Comparison of ENCODE assay signal across 23 cellular contexts in the genomic region with DNA sequence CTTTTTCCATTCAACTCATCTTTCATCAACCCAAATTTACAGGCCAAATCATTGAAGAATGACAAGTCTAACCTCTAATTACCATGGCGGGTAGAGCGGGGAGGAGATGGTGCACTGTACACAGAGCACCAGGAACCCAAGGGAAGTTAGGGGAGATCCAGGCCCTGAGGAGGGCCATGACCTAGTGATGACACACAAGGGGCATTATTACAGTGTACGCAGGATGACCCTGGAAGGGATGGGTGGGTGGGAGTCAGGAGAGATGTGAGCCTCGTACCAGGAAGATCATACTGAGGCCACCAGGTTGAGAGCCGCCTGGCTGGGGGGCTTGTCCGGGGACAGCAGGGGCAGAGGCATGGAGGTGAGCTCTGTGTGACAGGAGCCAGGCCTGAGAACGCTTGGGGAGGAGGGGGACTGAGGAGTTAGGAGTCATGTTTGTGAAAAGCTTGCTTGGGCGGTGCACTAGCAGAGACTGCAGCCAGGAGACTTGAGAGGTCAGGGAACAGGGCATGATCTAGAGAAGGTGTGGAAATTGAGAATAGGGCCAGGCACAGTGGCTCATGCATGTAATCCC.
A peak's percentile ranks its signal among the peaks of the same experiment; 100 is the strongest.
DNase-seq lines count a peak whose midpoint lies in the region; ATAC-seq and TF ChIP-seq lines count a peak whose summit lies in the region.
"Had no signal": no experiment of that assay in that cellular context is flagged by ENCODE, and none has a peak within 500 bp of the region (broad histone marks: within the 10 kb centered on the region; RNA-seq: fewer than 3 reads in every experiment).

No MANE protein-coding gene starts in this region.

- 0 out of 2 replicates have a peak, but pooled peaks cover 4% of the 10 kb centered on the region for H3K9me1 ChIP-seq in IMR-90 (ENCODE audit: insufficient read depth, low read length)

- no peaks in the 10 kb centered on the region for H3K27me3 ChIP-seq in BLaER1
- no peaks in the 10 kb centered on the region for H3K27me3 ChIP-seq in IMR-90 (ENCODE audit: control insufficient read depth, insufficient read depth, low read length)
- H3K27me3 ChIP-seq in neuronal stem cell (ENCODE audit: control insufficient read depth in 3 of 3, insufficient read depth in 3 of 3, low read depth in 1 of 3, low read length in 3 of 3): no peaks in the 10 kb centered on the region
- no peaks in the 10 kb centered on the region for H3K27me3 ChIP-seq in brain microvascular endothelial cell (replicated peaks)
- H3K27me3 ChIP-seq: BE2C had no signal

- 87% methylated on average over 5 of the region's 8 CpGs; no CpG with 5 or more reads in 1 of the 2 experiments for WGBS in IMR-90 (ENCODE audit: extremely low coverage in 2 of 2, insufficient read length in 1 of 2), 2 experiments
- WGBS in neuronal stem cell (ENCODE audit: extremely low coverage in 2 of 2, insufficient read length in 2 of 2, insufficient replicate concordance in 1 of 2), 2 donors: no CpG with 5 or more reads among the region's 8 CpGs

- no peak overlapping the region for H2BK15ac ChIP-seq in IMR-90 (ENCODE audit: low read depth, low read length)
- H2BK15ac ChIP-seq in neuronal stem cell (ENCODE audit: low read length): no peak overlapping the region

- in situ Hi-C loops in IMR-90 (cut with MboI; ENCODE audit: low sequenced_read_pairs) (loop anchor here (25.0 kb wide), 1 partner anchor 1540 kb away; no protein-coding TSS in a partner anchor), brain microvascular endothelial cell (cut with HindIII; ENCODE audit: low pct_ligation_motif_present, low sequenced_read_pairs) (no loop called here), GM13976 (cut with MboI; ENCODE audit: low sequenced_read_pairs, unreplicated experiment) (no loop called here)

- intact Hi-C loops in IMR-90 (cut with micrococcal nuclease): loop anchor here (10.0 kb wide), 1 partner anchor 318 kb away; no protein-coding TSS in a partner anchor

- no peak overlapping the region for H3K4me3 ChIP-seq in BLaER1
- H3K4me3 ChIP-seq in IMR-90 (ENCODE audit: insufficient read depth, low read depth, low read length): no peak overlapping the region
- H3K4me3 ChIP-seq in neuronal stem cell (ENCODE audit: low read length in 2 of 2): no peak overlapping the region
- no peak overlapping the region for H3K4me3 ChIP-seq in brain microvascular endothelial cell (ENCODE audit: low read depth, low read length)
- H3K4me3 ChIP-seq: A549, GM23248 had no signal

- H3K4me2 ChIP-seq in BLaER1: peak overlapping the region; percentile 42
- no peak overlapping the region for H3K4me2 ChIP-seq in IMR-90 (ENCODE audit: low read depth, low read length)
- no peak overlapping the region for H3K4me2 ChIP-seq in neuronal stem cell (ENCODE audit: insufficient read depth, low read length, poor library complexity, severe bottlenecking)
- H3K4me2 ChIP-seq: A549 had no signal

- H2BK12ac ChIP-seq in neuronal stem cell (ENCODE audit: low read length): no peak overlapping the region

- H3K9ac ChIP-seq in BLaER1 (no peak overlapping the region), IMR-90 (ENCODE audit: low read depth, low read length) (no peak overlapping the region), neuronal stem cell (ENCODE audit: low read depth, low read length, poor library complexity) (no peak overlapping the region)
- H3K9ac ChIP-seq: GM23248 had no signal

- no peak overlapping the region for H3K27ac ChIP-seq in BLaER1
- no peak overlapping the region for H3K27ac ChIP-seq in IMR-90 (ENCODE audit: insufficient read depth, low read length)
- no peak overlapping the region for H3K27ac ChIP-seq in neuronal stem cell (replicated peaks; ENCODE audit: low read length)
- no peak overlapping the region for H3K27ac ChIP-seq in brain microvascular endothelial cell
- H3K27ac ChIP-seq: A549, GM23248 had no signal

- H3K56ac ChIP-seq in IMR-90 (ENCODE audit: extremely low read depth, insufficient read depth, low read length): no peak overlapping the region

- no peak overlapping the region for H2AFZ ChIP-seq in IMR-90 (replicated peaks; ENCODE audit: low read length, poor library complexity)
- no peak overlapping the region for H2AFZ ChIP-seq in neuronal stem cell (ENCODE audit: low read length)
- H2AFZ ChIP-seq: GM23248 had no signal

- H3K9me3 Mint-ChIP-seq in stimulated activated effector memory CD8-positive, alpha-beta T cell treated with anti-CD3 and anti-CD28 coated beads, Interleukin-12 subunit alpha, Interleukin-12 subunit beta, amount 100 ng/mL, for 72 hours: no peaks in the 10 kb centered on the region
- H3K9me3 Mint-ChIP-seq: H9 had no signal

- H3K79me1 ChIP-seq in IMR-90 (ENCODE audit: low read depth in 1 of 2, low read length in 2 of 2): no peaks in the 10 kb centered on the region
- H3K79me1 ChIP-seq in neuronal stem cell (ENCODE audit: low read depth, low read length): no peaks in the 10 kb centered on the region

- H2BK120ac ChIP-seq in IMR-90 (ENCODE audit: low read depth, low read length) (no peak overlapping the region), neuronal stem cell (ENCODE audit: low read depth, low read length) (no peak overlapping the region)

- no peak overlapping the region for H4K5ac ChIP-seq in IMR-90 (ENCODE audit: low read depth, low read length)

- H4K8ac ChIP-seq in IMR-90 (ENCODE audit: low read depth in 2 of 2, low read length in 2 of 2) (no peak overlapping the region), neuronal stem cell (ENCODE audit: low read depth, low read length) (no peak overlapping the region)

- H3K14ac ChIP-seq in IMR-90 (replicated peaks; ENCODE audit: low read depth, low read length) (0 out of 2 replicates have a peak overlapping the region, but pooled peaks have one; percentile 29), neuronal stem cell (ENCODE audit: low read length) (no peak overlapping the region)

- H3K18ac ChIP-seq in IMR-90 (ENCODE audit: low read depth, low read length) (no peak overlapping the region), neuronal stem cell (ENCODE audit: low read length) (peak overlapping the region; percentile 71)

- DNase-seq in IMR-90 (no peak), neuronal stem cell (ENCODE audit: low spot score) (no peak), brain microvascular endothelial cell (no peak), GM13976 (ENCODE audit: low spot score) (no peak)
- DNase-seq in stimulated activated effector memory CD8-positive, alpha-beta T cell treated with anti-CD3 and anti-CD28 coated beads, Interleukin-12 subunit alpha, Interleukin-12 subunit beta, amount 100 ng/mL, for 72 hours (ENCODE audit: low spot score in 2 of 2): no peak
- DNase-seq: 8988T; ACHN; AML-193; BE2C; C1 segment of cervical spinal cord; Calu3; CD4-positive, alpha-beta memory T cell; COR-L47; DMS53; DMS79 treated with DMSO at 0.1 percent for 48 hours; GF-D8; GM23248; H9 had no signal

- no peak overlapping the region for H2AK9ac ChIP-seq in IMR-90 (replicated peaks; ENCODE audit: low read depth, low read length, poor library complexity)

- dilution Hi-C loops in IMR-90 (cut with HindIII; ENCODE audit: low sequenced_read_pairs, unreplicated experiment): no loop called here

- H3K4me1 Mint-ChIP-seq in stimulated activated effector memory CD8-positive, alpha-beta T cell treated with anti-CD3 and anti-CD28 coated beads, Interleukin-12 subunit alpha, Interleukin-12 subunit beta, amount 100 ng/mL, for 72 hours: no peaks in the 10 kb centered on the region
- H3K4me1 Mint-ChIP-seq: CD4-positive, alpha-beta memory T cell had no signal

- ATAC-seq in IMR-90 (ENCODE audit: low read depth) (no peak), HG02571 (IDR thresholded peaks at IDR 0.05; ENCODE audit: unreplicated experiment) (no peak), HG03025 (IDR thresholded peaks at IDR 0.05; ENCODE audit: low FRiP score, unreplicated experiment) (no peak)
- peak; percentile 28 for ATAC-seq in stimulated activated effector memory CD8-positive, alpha-beta T cell treated with anti-CD3 and anti-CD28 coated beads, Interleukin-12 subunit alpha, Interleukin-12 subunit beta, amount 100 ng/mL, for 72 hours
- ATAC-seq: A549, HCT116 had no signal

- H2AK5ac ChIP-seq in IMR-90 (ENCODE audit: low read depth, low read length) (no peak overlapping the region; the same call in 1 of the 2 replicates), neuronal stem cell (ENCODE audit: low read depth, low read length) (no peak overlapping the region)

- H3K9me3 ChIP-seq in BLaER1 (no peaks in the 10 kb centered on the region), IMR-90 (ENCODE audit: control insufficient read depth, insufficient read depth, low read length) (no peaks in the 10 kb centered on the region), neuronal stem cell (replicated peaks in 1 of 2; ENCODE audit: control insufficient read depth in 2 of 2, insufficient read depth in 1 of 2, low read depth in 1 of 2, low read length in 2 of 2) (no peaks in the 10 kb centered on the region)
- H3K9me3 ChIP-seq: A549, BE2C had no signal

- H3K27ac Mint-ChIP-seq in stimulated activated effector memory CD8-positive, alpha-beta T cell treated with anti-CD3 and anti-CD28 coated beads, Interleukin-12 subunit alpha, Interleukin-12 subunit beta, amount 100 ng/mL, for 72 hours: no peak overlapping the region

- H3K36me3 Mint-ChIP-seq in stimulated activated effector memory CD8-positive, alpha-beta T cell treated with anti-CD3 and anti-CD28 coated beads, Interleukin-12 subunit alpha, Interleukin-12 subunit beta, amount 100 ng/mL, for 72 hours: no peaks in the 10 kb centered on the region
- H3K36me3 Mint-ChIP-seq: CD4-positive, alpha-beta memory T cell had no signal

- TF ChIP-seq RAD21 in IMR-90 (IDR thresholded peaks at IDR 0.05; ENCODE audit: low read length): no peak

- H2BK20ac ChIP-seq in IMR-90 (ENCODE audit: low read depth, low read length): no peak overlapping the region

- no peaks in the 10 kb centered on the region for H3K36me3 ChIP-seq in BLaER1
- H3K36me3 ChIP-seq in IMR-90 (ENCODE audit: control insufficient read depth, insufficient read depth, low read length): no peaks in the 10 kb centered on the region
- H3K36me3 ChIP-seq in neuronal stem cell (replicated peaks in 1 of 2; ENCODE audit: control insufficient read depth in 2 of 2, insufficient read depth in 2 of 2, low read length in 2 of 2): no peaks in the 10 kb centered on the region
- H3K36me3 ChIP-seq in brain microvascular endothelial cell (replicated peaks): no peaks in the 10 kb centered on the region
- H3K36me3 ChIP-seq: BE2C had no signal

- no peak overlapping the region; the same call in 1 of the 2 replicates for H3K23ac ChIP-seq in IMR-90 (ENCODE audit: low read depth, low read length)
- no peak overlapping the region for H3K23ac ChIP-seq in neuronal stem cell (ENCODE audit: low read depth, low read length, poor library complexity)

- POLR2A ChIA-PET in IMR-90 (lab: Charles Lee; ENCODE audit: unreplicated experiment): no interaction called here

- CTCF ChIA-PET in IMR-90 (lab: Yijun Ruan, JAX): interaction anchor here (0.8 kb wide), 1 partner anchor 86 kb away, joined by 4 read pairs; no protein-coding TSS in a partner anchor

- TF ChIP-seq CTCF in IMR-90 (conservative IDR thresholded peaks at IDR 0.05; ENCODE audit: low read depth, low read length): no peak
- TF ChIP-seq CTCF in brain microvascular endothelial cell (IDR thresholded peaks at IDR 0.05; ENCODE audit: low read depth, low read length, missing control alignments): no peak
- no peak for TF ChIP-seq CTCF in GM13976 (IDR thresholded peaks at IDR 0.05; ENCODE audit: borderline replicate concordance, control extremely low read depth, extremely low read depth, insufficient read depth, missing control alignments)

- H2BK5ac ChIP-seq in IMR-90 (ENCODE audit: low read depth, low read length, poor library complexity, severe bottlenecking): no peak overlapping the region
- H2BK5ac ChIP-seq in neuronal stem cell (ENCODE audit: low read length): no peak overlapping the region

- H3K4ac ChIP-seq in IMR-90 (ENCODE audit: low read depth, low read length): no peak overlapping the region
- H3K4ac ChIP-seq in neuronal stem cell (ENCODE audit: low read length): no peak overlapping the region

- no peak overlapping the region for H3K4me3 Mint-ChIP-seq in stimulated activated effector memory CD8-positive, alpha-beta T cell treated with anti-CD3 and anti-CD28 coated beads, Interleukin-12 subunit alpha, Interleukin-12 subunit beta, amount 100 ng/mL, for 72 hours
- H3K4me3 Mint-ChIP-seq: CD4-positive, alpha-beta memory T cell; H9 had no signal

- no peak for TF ChIP-seq POLR2A in IMR-90 (IDR thresholded peaks at IDR 0.05; ENCODE audit: low read depth, low read length)

- no peaks in the 10 kb centered on the region for H4K20me1 ChIP-seq in BLaER1
- no peaks in the 10 kb centered on the region for H4K20me1 ChIP-seq in IMR-90 (ENCODE audit: insufficient read depth, low read length)

- no TSS peak for BruUV-seq in IMR-90 (replicated peaks; lab: Mats Ljungman, UMichigan)

- no peak overlapping the region for H4K91ac ChIP-seq in IMR-90 (ENCODE audit: insufficient read depth, low read depth, low read length)
- H4K91ac ChIP-seq in neuronal stem cell (ENCODE audit: low read depth, low read length, poor library complexity): no peak overlapping the region

- H3K4me1 ChIP-seq in BLaER1: peaks cover 9% of the 10 kb centered on the region
- peaks cover 3% of the 10 kb centered on the region; the same call in 1 of the 2 replicates for H3K4me1 ChIP-seq in IMR-90 (ENCODE audit: control insufficient read depth, insufficient read depth, low read length)
- H3K4me1 ChIP-seq in neuronal stem cell (ENCODE audit: control insufficient read depth in 2 of 2, insufficient read depth in 1 of 2, low read depth in 1 of 2, low read length in 2 of 2): no peaks in the 10 kb centered on the region
- H3K4me1 ChIP-seq: A549, BE2C had no signal
